In the genomic region with DNA sequence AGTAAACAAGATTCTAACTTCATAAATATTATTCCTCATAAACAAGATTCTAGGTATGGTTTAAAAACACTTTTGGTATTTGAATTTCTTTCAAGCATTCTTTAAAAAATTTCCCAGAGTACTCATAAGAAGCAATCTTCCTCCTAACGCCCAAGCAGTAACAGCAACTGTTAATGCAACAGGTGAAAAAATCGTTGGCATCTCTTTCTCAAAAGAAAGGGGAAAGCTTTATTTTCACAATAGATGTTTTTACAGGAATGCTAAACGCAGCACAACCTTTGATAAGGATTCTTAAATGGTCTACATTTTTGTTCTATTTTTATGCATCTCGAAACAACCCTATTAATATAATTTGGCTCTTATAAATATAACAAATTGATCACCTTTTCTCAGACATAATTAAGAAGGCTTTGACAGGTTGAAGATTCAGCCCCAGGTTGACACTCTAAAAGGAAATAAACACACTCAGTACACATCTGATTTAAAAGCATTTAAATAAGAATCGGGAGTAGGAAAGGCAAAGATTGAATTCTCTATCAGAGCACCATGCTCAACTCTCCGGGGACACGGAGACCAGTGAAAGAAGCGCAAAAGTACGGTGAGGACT, we compare ENCODE assay signal across 1 cellular context.
TF ChIP-seq lines count a peak whose summit lies in the region.

No MANE protein-coding gene starts in this region.

TF ChIP-seq in K562, 482 proteins besides CTCF, POLR2A, EP300 and RAD21 (continued from another document and continues in another):
- TF ChIP-seq, protein P1, sequence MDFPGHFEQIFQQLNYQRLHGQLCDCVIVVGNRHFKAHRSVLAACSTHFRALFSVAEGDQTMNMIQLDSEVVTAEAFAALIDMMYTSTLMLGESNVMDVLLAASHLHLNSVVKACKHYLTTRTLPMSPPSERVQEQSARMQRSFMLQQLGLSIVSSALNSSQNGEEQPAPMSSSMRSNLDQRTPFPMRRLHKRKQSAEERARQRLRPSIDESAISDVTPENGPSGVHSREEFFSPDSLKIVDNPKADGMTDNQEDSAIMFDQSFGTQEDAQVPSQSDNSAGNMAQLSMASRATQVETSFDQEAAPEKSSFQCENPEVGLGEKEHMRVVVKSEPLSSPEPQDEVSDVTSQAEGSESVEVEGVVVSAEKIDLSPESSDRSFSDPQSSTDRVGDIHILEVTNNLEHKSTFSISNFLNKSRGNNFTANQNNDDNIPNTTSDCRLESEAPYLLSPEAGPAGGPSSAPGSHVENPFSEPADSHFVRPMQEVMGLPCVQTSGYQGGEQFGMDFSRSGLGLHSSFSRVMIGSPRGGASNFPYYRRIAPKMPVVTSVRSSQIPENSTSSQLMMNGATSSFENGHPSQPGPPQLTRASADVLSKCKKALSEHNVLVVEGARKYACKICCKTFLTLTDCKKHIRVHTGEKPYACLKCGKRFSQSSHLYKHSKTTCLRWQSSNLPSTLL (IDR thresholded peaks at IDR 0.05): no peak
- TF ChIP-seq, protein P2, sequence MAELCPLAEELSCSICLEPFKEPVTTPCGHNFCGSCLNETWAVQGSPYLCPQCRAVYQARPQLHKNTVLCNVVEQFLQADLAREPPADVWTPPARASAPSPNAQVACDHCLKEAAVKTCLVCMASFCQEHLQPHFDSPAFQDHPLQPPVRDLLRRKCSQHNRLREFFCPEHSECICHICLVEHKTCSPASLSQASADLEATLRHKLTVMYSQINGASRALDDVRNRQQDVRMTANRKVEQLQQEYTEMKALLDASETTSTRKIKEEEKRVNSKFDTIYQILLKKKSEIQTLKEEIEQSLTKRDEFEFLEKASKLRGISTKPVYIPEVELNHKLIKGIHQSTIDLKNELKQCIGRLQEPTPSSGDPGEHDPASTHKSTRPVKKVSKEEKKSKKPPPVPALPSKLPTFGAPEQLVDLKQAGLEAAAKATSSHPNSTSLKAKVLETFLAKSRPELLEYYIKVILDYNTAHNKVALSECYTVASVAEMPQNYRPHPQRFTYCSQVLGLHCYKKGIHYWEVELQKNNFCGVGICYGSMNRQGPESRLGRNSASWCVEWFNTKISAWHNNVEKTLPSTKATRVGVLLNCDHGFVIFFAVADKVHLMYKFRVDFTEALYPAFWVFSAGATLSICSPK (IDR thresholded peaks at IDR 0.05; ENCODE audit: borderline replicate concordance): 0 out of 2 replicates have a peak, but pooled peaks have one; percentile 14
- peak; percentile 63 for TF ChIP-seq EWSR1 (IDR thresholded peaks at IDR 0.05; ENCODE audit: borderline replicate concordance, low read depth, partially characterized antibody)
- TF ChIP-seq TRIM24 (IDR thresholded peaks at IDR 0.05): 0 out of 4 replicates have a peak, but pooled peaks of 1 of the 2 experiments have one; percentile 7
- TF ChIP-seq ZFP30 (CRISPR knock-in tag; IDR thresholded peaks at IDR 0.05; ENCODE audit: borderline replicate concordance): no peak
- TF ChIP-seq ZNF445 (CRISPR knock-in tag; IDR thresholded peaks at IDR 0.05; ENCODE audit: low read depth): 0 out of 2 replicates have a peak, but pooled peaks have one; percentile 42
- TF ChIP-seq, protein P3, sequence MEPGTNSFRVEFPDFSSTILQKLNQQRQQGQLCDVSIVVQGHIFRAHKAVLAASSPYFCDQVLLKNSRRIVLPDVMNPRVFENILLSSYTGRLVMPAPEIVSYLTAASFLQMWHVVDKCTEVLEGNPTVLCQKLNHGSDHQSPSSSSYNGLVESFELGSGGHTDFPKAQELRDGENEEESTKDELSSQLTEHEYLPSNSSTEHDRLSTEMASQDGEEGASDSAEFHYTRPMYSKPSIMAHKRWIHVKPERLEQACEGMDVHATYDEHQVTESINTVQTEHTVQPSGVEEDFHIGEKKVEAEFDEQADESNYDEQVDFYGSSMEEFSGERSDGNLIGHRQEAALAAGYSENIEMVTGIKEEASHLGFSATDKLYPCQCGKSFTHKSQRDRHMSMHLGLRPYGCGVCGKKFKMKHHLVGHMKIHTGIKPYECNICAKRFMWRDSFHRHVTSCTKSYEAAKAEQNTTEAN (CRISPR knock-in tag; IDR thresholded peaks at IDR 0.05): no peak
- peak; percentile 43; the same call in 1 of the 2 replicates for TF ChIP-seq SMARCA4 (IDR thresholded peaks at IDR 0.05)
- TF ChIP-seq ZNF140 (CRISPR knock-in tag; IDR thresholded peaks at IDR 0.05): no peak
- 0 out of 2 replicates have a peak, but pooled peaks have one; percentile 41 for TF ChIP-seq ZEB2 (IDR thresholded peaks at IDR 0.05)
- no peak for TF ChIP-seq E2F3 (CRISPR knock-in tag; IDR thresholded peaks at IDR 0.05)
- no peak for TF ChIP-seq ETV5 (CRISPR knock-in tag; IDR thresholded peaks at IDR 0.05; ENCODE audit: low read depth)
- TF ChIP-seq ELF4 (CRISPR knock-in tag; IDR thresholded peaks at IDR 0.05): no peak
- 0 out of 2 replicates have a peak, but pooled peaks have one; percentile 3 for TF ChIP-seq ARID2 (IDR thresholded peaks at IDR 0.05)
- no peak for TF ChIP-seq POLR3G (IDR thresholded peaks at IDR 0.05; ENCODE audit: extremely low read depth, insufficient read length, insufficient replicate concordance)
- no peak for TF ChIP-seq FOXP1 (CRISPR knock-in tag; IDR thresholded peaks at IDR 0.05)
- TF ChIP-seq RBM17 (IDR thresholded peaks at IDR 0.05; ENCODE audit: borderline replicate concordance, low read depth, low read length): no peak
- TF ChIP-seq, protein P4, sequence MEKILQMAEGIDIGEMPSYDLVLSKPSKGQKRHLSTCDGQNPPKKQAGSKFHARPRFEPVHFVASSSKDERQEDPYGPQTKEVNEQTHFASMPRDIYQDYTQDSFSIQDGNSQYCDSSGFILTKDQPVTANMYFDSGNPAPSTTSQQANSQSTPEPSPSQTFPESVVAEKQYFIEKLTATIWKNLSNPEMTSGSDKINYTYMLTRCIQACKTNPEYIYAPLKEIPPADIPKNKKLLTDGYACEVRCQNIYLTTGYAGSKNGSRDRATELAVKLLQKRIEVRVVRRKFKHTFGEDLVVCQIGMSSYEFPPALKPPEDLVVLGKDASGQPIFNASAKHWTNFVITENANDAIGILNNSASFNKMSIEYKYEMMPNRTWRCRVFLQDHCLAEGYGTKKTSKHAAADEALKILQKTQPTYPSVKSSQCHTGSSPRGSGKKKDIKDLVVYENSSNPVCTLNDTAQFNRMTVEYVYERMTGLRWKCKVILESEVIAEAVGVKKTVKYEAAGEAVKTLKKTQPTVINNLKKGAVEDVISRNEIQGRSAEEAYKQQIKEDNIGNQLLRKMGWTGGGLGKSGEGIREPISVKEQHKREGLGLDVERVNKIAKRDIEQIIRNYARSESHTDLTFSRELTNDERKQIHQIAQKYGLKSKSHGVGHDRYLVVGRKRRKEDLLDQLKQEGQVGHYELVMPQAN (IDR thresholded peaks at IDR 0.05; ENCODE audit: borderline replicate concordance): no peak
- 0 out of 2 replicates have a peak, but pooled peaks have one; percentile 22 for TF ChIP-seq TSHZ1 (CRISPR knock-in tag; IDR thresholded peaks at IDR 0.05)
- peak; percentile 41; the same call in 1 of the 2 replicates for TF ChIP-seq SMARCC2 (IDR thresholded peaks at IDR 0.05; ENCODE audit: low read depth)
- TF ChIP-seq, protein P5, sequence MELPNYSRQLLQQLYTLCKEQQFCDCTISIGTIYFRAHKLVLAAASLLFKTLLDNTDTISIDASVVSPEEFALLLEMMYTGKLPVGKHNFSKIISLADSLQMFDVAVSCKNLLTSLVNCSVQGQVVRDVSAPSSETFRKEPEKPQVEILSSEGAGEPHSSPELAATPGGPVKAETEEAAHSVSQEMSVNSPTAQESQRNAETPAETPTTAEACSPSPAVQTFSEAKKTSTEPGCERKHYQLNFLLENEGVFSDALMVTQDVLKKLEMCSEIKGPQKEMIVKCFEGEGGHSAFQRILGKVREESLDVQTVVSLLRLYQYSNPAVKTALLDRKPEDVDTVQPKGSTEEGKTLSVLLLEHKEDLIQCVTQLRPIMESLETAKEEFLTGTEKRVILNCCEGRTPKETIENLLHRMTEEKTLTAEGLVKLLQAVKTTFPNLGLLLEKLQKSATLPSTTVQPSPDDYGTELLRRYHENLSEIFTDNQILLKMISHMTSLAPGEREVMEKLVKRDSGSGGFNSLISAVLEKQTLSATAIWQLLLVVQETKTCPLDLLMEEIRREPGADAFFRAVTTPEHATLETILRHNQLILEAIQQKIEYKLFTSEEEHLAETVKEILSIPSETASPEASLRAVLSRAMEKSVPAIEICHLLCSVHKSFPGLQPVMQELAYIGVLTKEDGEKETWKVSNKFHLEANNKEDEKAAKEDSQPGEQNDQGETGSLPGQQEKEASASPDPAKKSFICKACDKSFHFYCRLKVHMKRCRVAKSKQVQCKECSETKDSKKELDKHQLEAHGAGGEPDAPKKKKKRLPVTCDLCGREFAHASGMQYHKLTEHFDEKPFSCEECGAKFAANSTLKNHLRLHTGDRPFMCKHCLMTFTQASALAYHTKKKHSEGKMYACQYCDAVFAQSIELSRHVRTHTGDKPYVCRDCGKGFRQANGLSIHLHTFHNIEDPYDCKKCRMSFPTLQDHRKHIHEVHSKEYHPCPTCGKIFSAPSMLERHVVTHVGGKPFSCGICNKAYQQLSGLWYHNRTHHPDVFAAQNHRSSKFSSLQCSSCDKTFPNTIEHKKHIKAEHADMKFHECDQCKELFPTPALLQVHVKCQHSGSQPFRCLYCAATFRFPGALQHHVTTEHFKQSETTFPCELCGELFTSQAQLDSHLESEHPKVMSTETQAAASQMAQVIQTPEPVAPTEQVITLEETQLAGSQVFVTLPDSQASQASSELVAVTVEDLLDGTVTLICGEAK (IDR thresholded peaks at IDR 0.05): peak; percentile 47; the same call in 1 of the 2 replicates
- TF ChIP-seq, protein P5 (CRISPR knock-in tag; IDR thresholded peaks at IDR 0.05): no peak
- peak in 1 of 2 experiments; percentile 70 for TF ChIP-seq AFF1 (IDR thresholded peaks at IDR 0.05; ENCODE audit: low read depth in 1 of 2, partially characterized antibody in 2 of 2)
